23 cellular contexts compared by ENCODE assay signal in genomic region chr12:88559199-88559598, GRCh38. TPM values are rescaled to one million over a fixed set of nuclear protein-coding genes. Genes with fewer than 3 reads are reported as not detected.
A peak's percentile ranks its signal among the peaks of the same experiment; 100 is the strongest.
DNase-seq lines count a peak whose midpoint lies in the region; ATAC-seq and TF ChIP-seq lines count a peak whose summit lies in the region.
"Had no signal": no experiment of that assay in that cellular context is flagged by ENCODE, and none has a peak within 500 bp of the region (broad histone marks: within the 10 kb centered on the region; RNA-seq: fewer than 3 reads in every experiment).

No MANE protein-coding gene starts in this region.

- whole genome bisulfite sequencing in mesenchymal stem cell: 96% methylated on average over 6 of the region's 7 CpGs

- H3K9me3 Mint-ChIP-seq in endothelial cell (ENCODE audit: unreplicated experiment): no peaks in the 10 kb centered on the region
- H3K9me3 Mint-ChIP-seq: activated CD8-positive, alpha-beta T cell treated with anti-CD3 and anti-CD28 coated beads for 36 hours; activated naive CD4-positive, alpha-beta T cell treated with anti-CD3 and anti-CD28 coated beads, Interleukin-2, amount 50 U/mL, for 72 hours; T-helper 1 cell treated with Interleukin-12 subunit alpha and Interleukin-12 subunit beta and Interleukin-4 antibody, amounts not matched to agents 30 μg/mL and 1 μg/mL, for 36 hours had no signal

- no peaks in the 10 kb centered on the region for H3K36me3 ChIP-seq in cardiac muscle cell
- H3K36me3 ChIP-seq in mesenchymal stem cell (ENCODE audit: control insufficient read depth in 1 of 2, insufficient read depth in 2 of 2, low read depth in 1 of 2, low read length in 2 of 2): no peaks in the 10 kb centered on the region
- H3K36me3 ChIP-seq in upper lobe of right lung: no peaks in the 10 kb centered on the region
- H3K36me3 ChIP-seq: BLaER1, neutrophil, thoracic aorta had no signal

- no peak overlapping the region for H2AK5ac ChIP-seq in mesenchymal stem cell (ENCODE audit: low read length, severe bottlenecking)

- no peak overlapping the region for H3K4me2 ChIP-seq in mesenchymal stem cell (ENCODE audit: low read length, poor library complexity, severe bottlenecking)
- H3K4me2 ChIP-seq: BLaER1, KMS-11 had no signal

- no peak overlapping the region for H3K23ac ChIP-seq in mesenchymal stem cell (ENCODE audit: low read length in 2 of 2)

- peaks cover 9% of the 10 kb centered on the region for H3K79me1 ChIP-seq in mesenchymal stem cell (replicated peaks; ENCODE audit: low read length, poor library complexity, severe bottlenecking)

- peak overlapping the region; percentile 52 for H4K8ac ChIP-seq in mesenchymal stem cell (ENCODE audit: low read length)

- H3K4me1 ChIP-seq in cardiac muscle cell (ENCODE audit: low read depth) (peaks cover 8% of the 10 kb centered on the region), mesenchymal stem cell (ENCODE audit: control insufficient read depth, insufficient read depth, low read depth, low read length) (no peaks in the 10 kb centered on the region), upper lobe of right lung (peaks cover 32% of the 10 kb centered on the region)
- H3K4me1 ChIP-seq: BLaER1 had no signal

- peak overlapping the region; percentile 14 to 89 for H3K18ac ChIP-seq in mesenchymal stem cell (ENCODE audit: low read depth in 1 of 2, low read length in 2 of 2)

- H4K91ac ChIP-seq in mesenchymal stem cell (ENCODE audit: low read length): peak overlapping the region; percentile 34

- H2BK12ac ChIP-seq in mesenchymal stem cell (ENCODE audit: low read length in 2 of 2): peak overlapping the region; percentile 75 to 89

- no peak overlapping the region for H2BK15ac ChIP-seq in mesenchymal stem cell (ENCODE audit: low read depth, poor library complexity, severe bottlenecking)

- no peak overlapping the region for H3K4me3 Mint-ChIP-seq in endothelial cell (ENCODE audit: unreplicated experiment)
- H3K4me3 Mint-ChIP-seq: activated CD8-positive, alpha-beta T cell treated with anti-CD3 and anti-CD28 coated beads for 36 hours; T-helper 1 cell treated with Interleukin-12 subunit alpha and Interleukin-12 subunit beta and Interleukin-4 antibody, amounts not matched to agents 30 μg/mL and 1 μg/mL, for 36 hours had no signal

- TF ChIP-seq CTCF in cardiac muscle cell (IDR thresholded peaks at IDR 0.05; ENCODE audit: low read depth, low read length) (no peak), endothelial cell (IDR thresholded peaks at IDR 0.05; ENCODE audit: unreplicated experiment) (no peak), upper lobe of right lung (IDR thresholded peaks at IDR 0.05) (no peak), foreskin fibroblast (IDR thresholded peaks at IDR 0.05; ENCODE audit: low read depth, low read length) (no peak)

- H3K4me1 Mint-ChIP-seq in endothelial cell (ENCODE audit: unreplicated experiment): peaks cover 32% of the 10 kb centered on the region

- H3K27me3 ChIP-seq in cardiac muscle cell: no peaks in the 10 kb centered on the region
- no peaks in the 10 kb centered on the region for H3K27me3 ChIP-seq in mesenchymal stem cell (ENCODE audit: control insufficient read depth in 1 of 2, insufficient read depth in 1 of 2, low read length in 2 of 2)
- no peaks in the 10 kb centered on the region for H3K27me3 ChIP-seq in upper lobe of right lung
- H3K27me3 ChIP-seq: BLaER1, neutrophil had no signal

- H3K27me3 Mint-ChIP-seq in endothelial cell (ENCODE audit: unreplicated experiment): peaks cover 3% of the 10 kb centered on the region

- H3K4me3 ChIP-seq in cardiac muscle cell: no peak overlapping the region
- H3K4me3 ChIP-seq in mesenchymal stem cell (ENCODE audit: insufficient read depth in 1 of 2, low read depth in 1 of 2, low read length in 2 of 2): no peak overlapping the region
- no peak overlapping the region for H3K4me3 ChIP-seq in upper lobe of right lung
- H3K4me3 ChIP-seq in foreskin fibroblast (ENCODE audit: low read depth in 1 of 2, low read length in 2 of 2): no peak overlapping the region
- H3K4me3 ChIP-seq: BLaER1, thoracic aorta had no signal

- peak overlapping the region; percentile 59 for H3K27ac Mint-ChIP-seq in endothelial cell (ENCODE audit: unreplicated experiment)
- H3K27ac Mint-ChIP-seq: activated CD8-positive, alpha-beta T cell treated with anti-CD3 and anti-CD28 coated beads for 36 hours; activated naive CD4-positive, alpha-beta T cell treated with anti-CD3 and anti-CD28 coated beads, Interleukin-2, amount 50 U/mL, for 72 hours; T-helper 1 cell treated with Interleukin-12 subunit alpha and Interleukin-12 subunit beta and Interleukin-4 antibody, amounts not matched to agents 30 μg/mL and 1 μg/mL, for 36 hours had no signal

- H2AFZ ChIP-seq in mesenchymal stem cell (ENCODE audit: low read depth, low read length): no peak overlapping the region

- DNase-seq in cardiac muscle cell (ENCODE audit: low read depth in 1 of 2, low spot score in 1 of 2): peak in 1 of 2 donors; percentile 28
- DNase-seq in Right ventricle myocardium superior: no peak
- DNase-seq in endothelial cell (ENCODE audit: low spot score): no peak
- DNase-seq in mesenchymal stem cell: no peak
- DNase-seq in upper lobe of right lung: no peak
- DNase-seq in HuH-7.5 (ENCODE audit: low spot score): no peak
- no peak for DNase-seq in erythroblast (lab: John Stamatoyannopoulos, UW)
- DNase-seq in foreskin fibroblast: no peak
- DNase-seq: activated CD4-positive, alpha-beta T cell treated with anti-CD3 and anti-CD28 coated beads for 1 hour; activated CD8-positive, alpha-beta T cell treated with anti-CD3 and anti-CD28 coated beads for 36 hours; anterior cingulate cortex; caudate nucleus; NCI-H1436 treated with DMSO at 0.1 percent for 48 hours; NCI-H2107; NCI-H446 treated with DMSO at 0.1 percent for 48 hours; RPMI8226; stimulated activated naive CD8-positive, alpha-beta T cell treated with anti-CD3 and anti-CD28 coated beads, Interleukin-15, Interleukin-2, amounts not matched to agents 100 U/mL and 50 U/mL, for 24 hours had no signal

- H3K9me3 ChIP-seq in cardiac muscle cell (ENCODE audit: low read depth) (no peaks in the 10 kb centered on the region), mesenchymal stem cell (ENCODE audit: control insufficient read depth, low read length) (no peaks in the 10 kb centered on the region), upper lobe of right lung (no peaks in the 10 kb centered on the region)
- H3K9me3 ChIP-seq: BLaER1, neutrophil, thoracic aorta had no signal

- ATAC-seq in Right ventricle myocardium superior (ENCODE audit: poor library complexity) (no peak), upper lobe of right lung (peak; percentile 80)
- ATAC-seq: activated CD8-positive, alpha-beta T cell treated with anti-CD3 and anti-CD28 coated beads for 36 hours; activated naive CD4-positive, alpha-beta T cell treated with anti-CD3 and anti-CD28 coated beads, Interleukin-2, amount 50 U/mL, for 72 hours; stimulated activated naive CD8-positive, alpha-beta T cell treated with anti-CD3 and anti-CD28 coated beads, Interleukin-15, Interleukin-2, amounts not matched to agents 100 U/mL and 50 U/mL, for 24 hours had no signal

- TF ChIP-seq POLR2A in erythroblast (IDR thresholded peaks at IDR 0.05; ENCODE audit: low read length): no peak

- H2BK5ac ChIP-seq in mesenchymal stem cell (ENCODE audit: low read depth, low read length, poor library complexity, severe bottlenecking): no peak overlapping the region

- peak overlapping the region; percentile 41 for H3K9ac ChIP-seq in mesenchymal stem cell (ENCODE audit: low read length)
- H3K9ac ChIP-seq: BLaER1, KMS-11 had no signal

- H3K14ac ChIP-seq in mesenchymal stem cell (ENCODE audit: low read length in 2 of 2): no peak overlapping the region

- intact Hi-C loops in Right ventricle myocardium superior (cut with DNase I) (no loop called here), upper lobe of right lung (cut with DNase I) (no loop called here)

- H3K4ac ChIP-seq in mesenchymal stem cell (ENCODE audit: low read depth in 1 of 2, low read length in 2 of 2): peak overlapping the region; percentile 35 to 85

- no peak overlapping the region for H2BK120ac ChIP-seq in mesenchymal stem cell (ENCODE audit: low read depth, low read length)

- peak overlapping the region; percentile 18 for H3K27ac ChIP-seq in cardiac muscle cell
- no peak overlapping the region for H3K27ac ChIP-seq in mesenchymal stem cell (ENCODE audit: low read length, poor library complexity, severe bottlenecking)
- peak overlapping the region; percentile 43 for H3K27ac ChIP-seq in upper lobe of right lung
- H3K27ac ChIP-seq: BLaER1, KMS-11, neutrophil, thoracic aorta had no signal

- peaks cover 5% of the 10 kb centered on the region for H3K36me3 Mint-ChIP-seq in endothelial cell (ENCODE audit: low read depth, unreplicated experiment)
- H3K36me3 Mint-ChIP-seq: activated naive CD4-positive, alpha-beta T cell treated with anti-CD3 and anti-CD28 coated beads, Interleukin-2, amount 50 U/mL, for 72 hours had no signal

RNA-seq across cellular contexts. Expression of gene KITLG, which starts 21.1 kb away (rescaled TPM):
- 1.1 TPM in 2 replicates for total RNA-seq in cardiac muscle cell
- polyA plus RNA-seq in cardiac muscle cell: 0.09 and 1.1 TPM in 2 replicates
- total RNA-seq in Right ventricle myocardium superior: 10.1 TPM
- 28.3 TPM for total RNA-seq in endothelial cell (ENCODE audit: unreplicated experiment)
- polyA plus RNA-seq in mesenchymal stem cell (2013, experiment 1 of 2): 6.9 TPM
- polyA plus RNA-seq in mesenchymal stem cell (2013, experiment 2 of 2): 7.3 TPM
- 68.1 TPM for total RNA-seq in upper lobe of right lung
- total RNA-seq: activated CD8-positive, alpha-beta T cell treated with anti-CD3 and anti-CD28 coated beads for 36 hours; activated naive CD4-positive, alpha-beta T cell treated with anti-CD3 and anti-CD28 coated beads, Interleukin-2, amount 50 U/mL, for 72 hours had no signal
